20 cellular contexts compared by ENCODE assay signal in genomic region chr2:207925601-207926000, GRCh38.
DNase-seq lines count a peak whose midpoint lies in the region; ATAC-seq and TF ChIP-seq lines count a peak whose summit lies in the region.
"Had no signal": no experiment of that assay in that cellular context is flagged by ENCODE, and none has a peak within 500 bp of the region (broad histone marks: within the 10 kb centered on the region; RNA-seq: fewer than 3 reads in every experiment).

No MANE protein-coding gene starts in this region.

- POLR2A ChIA-PET in activated CD4-positive, alpha-beta T cell treated with anti-CD3 and anti-CD28 coated beads for 36 hours (lab: Charles Lee): no interaction called here

- peak overlapping the region; percentile 60 for H3K9ac ChIP-seq in mesenchymal stem cell (ENCODE audit: low read length)
- H3K9ac ChIP-seq in stomach smooth muscle (ENCODE audit: low read length in 2 of 2): peak overlapping the region in 1 of 2 donors; percentile 44
- H3K9ac ChIP-seq: BLaER1 had no signal

- intact Hi-C loops in activated CD4-positive, alpha-beta T cell treated with anti-CD3 and anti-CD28 coated beads for 36 hours (cut with DNase I, micrococcal nuclease): no loop called here
- intact Hi-C loops in body of pancreas (cut with DNase I): no loop called here

- peak overlapping the region in 1 of 2 experiments; percentile 96 for H2BK12ac ChIP-seq in mesenchymal stem cell (ENCODE audit: low read length in 2 of 2)

- H2BK120ac ChIP-seq in mesenchymal stem cell (ENCODE audit: low read depth, low read length): no peak overlapping the region

- no peaks in the 10 kb centered on the region for H3K9me3 ChIP-seq in body of pancreas
- no peaks in the 10 kb centered on the region for H3K9me3 ChIP-seq in mesenchymal stem cell (ENCODE audit: control insufficient read depth, low read length)
- no peaks in the 10 kb centered on the region for H3K9me3 ChIP-seq in stomach smooth muscle (ENCODE audit: control insufficient read depth in 2 of 2, low read length in 2 of 2)
- H3K9me3 ChIP-seq: BLaER1, breast epithelium, heart right ventricle, upper lobe of right lung had no signal

- WGBS in body of pancreas, 2 donors: 90 to 93% methylated on average over 8 of the region's 8 CpGs
- WGBS in mesenchymal stem cell: 96% methylated on average over 8 of the region's 8 CpGs

- H3K9me3 Mint-ChIP-seq in activated CD4-positive, alpha-beta T cell treated with anti-CD3 and anti-CD28 coated beads for 36 hours (ENCODE audit: low read depth): no peaks in the 10 kb centered on the region
- H3K9me3 Mint-ChIP-seq: activated B cell treated with CpG ODN at 0.5 μM for 24 hours; activated naive CD4-positive, alpha-beta T cell treated with anti-CD3 and anti-CD28 coated beads, Interleukin-2, amount 50 U/mL, for 72 hours; mesothelial cell of epicardium had no signal

- H3K79me1 ChIP-seq in mesenchymal stem cell (replicated peaks; ENCODE audit: low read length, poor library complexity, severe bottlenecking): peaks cover 2% of the 10 kb centered on the region

- H3K36me3 ChIP-seq in body of pancreas (replicated peaks in 1 of 2; ENCODE audit: insufficient read depth in 1 of 2, low read depth in 2 of 2): no peaks in the 10 kb centered on the region
- peaks cover 0 to 8% of the 10 kb centered on the region in 2 experiments for H3K36me3 ChIP-seq in mesenchymal stem cell (ENCODE audit: control insufficient read depth in 1 of 2, insufficient read depth in 2 of 2, low read depth in 1 of 2, low read length in 2 of 2)
- no peaks in the 10 kb centered on the region for H3K36me3 ChIP-seq in stomach smooth muscle (ENCODE audit: control insufficient read depth in 2 of 2, insufficient read depth in 2 of 2, low read length in 2 of 2)

- peaks cover 17% of the 10 kb centered on the region for H3K4me1 Mint-ChIP-seq in activated CD4-positive, alpha-beta T cell treated with anti-CD3 and anti-CD28 coated beads for 36 hours
- H3K4me1 Mint-ChIP-seq: activated B cell treated with CpG ODN at 0.5 μM for 24 hours had no signal

- H3K27me3 ChIP-seq in body of pancreas (no peaks in the 10 kb centered on the region), mesenchymal stem cell (ENCODE audit: control insufficient read depth in 1 of 2, insufficient read depth in 1 of 2, low read length in 2 of 2) (no peaks in the 10 kb centered on the region), stomach smooth muscle (ENCODE audit: control insufficient read depth in 1 of 2, insufficient read depth in 2 of 2, low read length in 2 of 2) (no peaks in the 10 kb centered on the region)
- H3K27me3 ChIP-seq: BLaER1, breast epithelium, heart right ventricle, upper lobe of right lung had no signal

- no peak overlapping the region for H3K4me3 Mint-ChIP-seq in activated CD4-positive, alpha-beta T cell treated with anti-CD3 and anti-CD28 coated beads for 36 hours
- H3K4me3 Mint-ChIP-seq: activated B cell treated with CpG ODN at 0.5 μM for 24 hours, mesothelial cell of epicardium, T-helper 17 cell had no signal

- peak overlapping the region; percentile 45 for H3K27ac Mint-ChIP-seq in activated CD4-positive, alpha-beta T cell treated with anti-CD3 and anti-CD28 coated beads for 36 hours
- H3K27ac Mint-ChIP-seq: activated B cell treated with CpG ODN at 0.5 μM for 24 hours, T-helper 17 cell had no signal

- no peaks in the 10 kb centered on the region for H3K27me3 Mint-ChIP-seq in activated CD4-positive, alpha-beta T cell treated with anti-CD3 and anti-CD28 coated beads for 36 hours
- H3K27me3 Mint-ChIP-seq: activated B cell treated with CpG ODN at 0.5 μM for 24 hours, T-helper 17 cell had no signal

- no peak overlapping the region for H2BK15ac ChIP-seq in mesenchymal stem cell (ENCODE audit: low read depth, poor library complexity, severe bottlenecking)

- H4K91ac ChIP-seq in mesenchymal stem cell (ENCODE audit: low read length): no peak overlapping the region

- no peak overlapping the region for H3K4ac ChIP-seq in mesenchymal stem cell (ENCODE audit: low read depth in 1 of 2, low read length in 2 of 2)

- TF ChIP-seq CTCF in body of pancreas (IDR thresholded peaks at IDR 0.05): no peak

- no peak overlapping the region for H2AFZ ChIP-seq in mesenchymal stem cell (ENCODE audit: low read depth, low read length)

- no peak overlapping the region for H3K4me2 ChIP-seq in mesenchymal stem cell (ENCODE audit: low read length, poor library complexity, severe bottlenecking)
- H3K4me2 ChIP-seq: BLaER1 had no signal

- peak overlapping the region in 1 of 2 experiments; percentile 71 for H3K14ac ChIP-seq in mesenchymal stem cell (ENCODE audit: low read length in 2 of 2)

- H3K18ac ChIP-seq in mesenchymal stem cell (ENCODE audit: low read depth in 1 of 2, low read length in 2 of 2): peak overlapping the region in 1 of 2 experiments; percentile 78

- no peak for ATAC-seq in activated CD4-positive, alpha-beta T cell treated with anti-CD3 and anti-CD28 coated beads for 36 hours
- ATAC-seq in body of pancreas (no peak), GM21526 (IDR thresholded peaks at IDR 0.05; ENCODE audit: low FRiP score, unreplicated experiment) (no peak)
- ATAC-seq: T-helper 17 cell had no signal

- H3K27ac ChIP-seq in body of pancreas: peak overlapping the region in 3 of 4 donors; percentile 51 to 81 (median 64)
- H3K27ac ChIP-seq in mesenchymal stem cell (ENCODE audit: low read length, poor library complexity, severe bottlenecking): no peak overlapping the region
- peak overlapping the region; percentile 81 for H3K27ac ChIP-seq in stomach smooth muscle (ENCODE audit: low read length)
- H3K27ac ChIP-seq: BLaER1, breast epithelium, upper lobe of right lung had no signal

- DNase-seq in activated CD4-positive, alpha-beta T cell treated with anti-CD3 and anti-CD28 coated beads for 36 hours: no peak
- DNase-seq in activated CD4-positive, alpha-beta T cell treated with anti-CD3 and anti-CD28 coated beads, Interleukin-2, amount 50 U/mL, for 48 hours: no peak
- DNase-seq in body of pancreas (no peak), mesenchymal stem cell (no peak), inferior parietal cortex (ENCODE audit: extremely low spot score) (no peak), pons (ENCODE audit: low spot score) (no peak)
- DNase-seq: 8988T, activated B cell treated with CpG ODN at 0.5 μM for 24 hours, NCI-H2029 treated with DMSO at 0.1 percent for 48 hours, NCI-H446 treated with DMSO at 0.1 percent for 48 hours, nucleus accumbens, T-helper 17 cell, upper lobe of right lung had no signal

- no peak overlapping the region for H4K8ac ChIP-seq in mesenchymal stem cell (ENCODE audit: low read length)

- no peak overlapping the region for H2AK5ac ChIP-seq in mesenchymal stem cell (ENCODE audit: low read length, severe bottlenecking)

- TF ChIP-seq POLR2A in body of pancreas (IDR thresholded peaks at IDR 0.05): no peak

- no peak overlapping the region for H3K4me3 ChIP-seq in body of pancreas
- peak overlapping the region in 1 of 2 experiments; percentile 10 for H3K4me3 ChIP-seq in mesenchymal stem cell (ENCODE audit: insufficient read depth in 1 of 2, low read depth in 1 of 2, low read length in 2 of 2)
- H3K4me3 ChIP-seq in stomach smooth muscle (ENCODE audit: low read length in 2 of 2): no peak overlapping the region
- H3K4me3 ChIP-seq: BLaER1, breast epithelium, heart right ventricle, upper lobe of right lung had no signal

- CTCF ChIA-PET in activated CD4-positive, alpha-beta T cell treated with anti-CD3 and anti-CD28 coated beads for 36 hours (lab: Charles Lee): interaction anchor here (1.1 kb wide), 1 partner anchor 47 kb away, joined by 3 read pairs; no protein-coding TSS in a partner anchor

- H3K36me3 Mint-ChIP-seq in activated CD4-positive, alpha-beta T cell treated with anti-CD3 and anti-CD28 coated beads for 36 hours (ENCODE audit: low read depth): peaks cover 2% of the 10 kb centered on the region

- no peak overlapping the region for H3K23ac ChIP-seq in mesenchymal stem cell (ENCODE audit: low read length in 2 of 2)

- H2BK5ac ChIP-seq in mesenchymal stem cell (ENCODE audit: low read depth, low read length, poor library complexity, severe bottlenecking): no peak overlapping the region

- H3K4me1 ChIP-seq in body of pancreas (peaks cover 16% of the 10 kb centered on the region), mesenchymal stem cell (ENCODE audit: control insufficient read depth, insufficient read depth, low read depth, low read length) (peaks cover 2% of the 10 kb centered on the region), stomach smooth muscle (ENCODE audit: control insufficient read depth, insufficient read depth, low read length) (peaks cover 16% of the 10 kb centered on the region)
- H3K4me1 ChIP-seq: breast epithelium had no signal
